In the genomic region with DNA sequence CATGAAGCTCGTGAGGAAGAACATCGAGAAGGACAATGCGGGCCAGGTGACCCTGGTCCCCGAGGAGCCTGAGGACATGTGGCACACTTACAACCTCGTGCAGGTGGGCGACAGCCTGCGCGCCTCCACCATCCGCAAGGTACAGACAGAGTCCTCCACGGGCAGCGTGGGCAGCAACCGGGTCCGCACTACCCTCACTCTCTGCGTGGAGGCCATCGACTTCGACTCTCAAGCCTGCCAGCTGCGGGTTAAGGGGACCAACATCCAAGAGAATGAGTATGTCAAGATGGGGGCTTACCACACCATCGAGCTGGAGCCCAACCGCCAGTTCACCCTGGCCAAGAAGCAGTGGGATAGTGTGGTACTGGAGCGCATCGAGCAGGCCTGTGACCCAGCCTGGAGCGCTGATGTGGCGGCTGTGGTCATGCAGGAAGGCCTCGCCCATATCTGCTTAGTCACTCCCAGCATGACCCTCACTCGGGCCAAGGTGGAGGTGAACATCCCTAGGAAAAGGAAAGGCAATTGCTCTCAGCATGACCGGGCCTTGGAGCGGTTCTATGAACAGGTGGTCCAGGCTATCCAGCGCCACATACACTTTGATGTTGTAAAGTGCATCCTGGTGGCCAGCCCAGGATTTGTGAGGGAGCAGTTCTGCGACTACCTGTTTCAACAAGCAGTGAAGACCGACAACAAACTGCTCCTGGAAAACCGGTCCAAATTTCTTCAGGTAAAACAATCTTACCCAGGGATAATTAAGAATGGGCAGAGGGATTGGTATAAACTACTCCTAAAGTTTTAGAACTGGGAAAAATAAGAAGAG, we compare ENCODE assay signal across 8 cellular contexts. TPM values are rescaled to one million over a fixed set of nuclear protein-coding genes. Genes with fewer than 3 reads are reported as not detected.
A peak's percentile ranks its signal among the peaks of the same experiment; 100 is the strongest.
DNase-seq lines count a peak whose midpoint lies in the region; ATAC-seq and TF ChIP-seq lines count a peak whose summit lies in the region.

No MANE protein-coding gene starts in this region.

- peak overlapping the region; percentile 98 for H3K27ac Mint-ChIP-seq in endodermal cell

- peaks cover 5% of the 10 kb centered on the region for H3K36me3 ChIP-seq in endodermal cell (ENCODE audit: control insufficient read depth, insufficient read depth, low read length)

- peaks cover 3% of the 10 kb centered on the region for H3K4me1 ChIP-seq in endodermal cell (ENCODE audit: control insufficient read depth, insufficient read depth, low read length)

- DNase-seq in A172 (ENCODE audit: low spot score): peak; percentile 62
- DNase-seq in NCI-H446 treated with DMSO at 0.1 percent for 48 hours (lab: John Stamatoyannopoulos, UW): peak; percentile 12
- DNase-seq in activated T-cell treated with anti-CD3 and anti-CD28 coated beads for 1 hour (ENCODE audit: low read depth): peak; percentile 19
- DNase-seq in endodermal cell: peak; percentile 84
- peak; percentile 92 for DNase-seq in mesenteric fat pad (ENCODE audit: low spot score)
- peak; percentile 26 for DNase-seq in stimulated activated CD8-positive, alpha-beta memory T cell treated with anti-CD3 and anti-CD28 coated beads, Interleukin-4, amount 100 ng/mL, for 24 hours (ENCODE audit: low read depth)

- peak overlapping the region; percentile 90 for H3K9ac ChIP-seq in endodermal cell (ENCODE audit: extremely low read depth, low read length, poor library complexity, severe bottlenecking)

- H3K27me3 Mint-ChIP-seq in endodermal cell (ENCODE audit: insufficient read depth): no peaks in the 10 kb centered on the region

- WGBS in endodermal cell (ENCODE audit: insufficient coverage in 1 of 2, insufficient read length in 1 of 2), 2 experiments: 3 to 8% methylated on average over 18 to 31 of the region's 31 CpGs

- no peaks in the 10 kb centered on the region for H3K9me3 Mint-ChIP-seq in endodermal cell

- TF ChIP-seq POLR2A in GM18505 (IDR thresholded peaks at IDR 0.05; ENCODE audit: borderline replicate concordance, extremely low read depth, insufficient read depth, insufficient read length): no peak

- TF ChIP-seq CTCF in endodermal cell (conservative IDR thresholded peaks at IDR 0.05): peak; percentile 38

- H3K27me3 ChIP-seq in endodermal cell (ENCODE audit: control insufficient read depth, insufficient read depth, low read length, poor library complexity, severe bottlenecking): no peaks in the 10 kb centered on the region

- H3K4me3 Mint-ChIP-seq in endodermal cell: peak overlapping the region; percentile 83

- H3K9me3 ChIP-seq in endodermal cell (ENCODE audit: control insufficient read depth, low read length): no peaks in the 10 kb centered on the region

- ATAC-seq in GM18505 (IDR thresholded peaks at IDR 0.05; ENCODE audit: unreplicated experiment) (peak; percentile 40), HG02938 (IDR thresholded peaks at IDR 0.05; ENCODE audit: unreplicated experiment) (peak; percentile 33)

- peaks cover 8% of the 10 kb centered on the region for H3K36me3 Mint-ChIP-seq in endodermal cell (ENCODE audit: low read depth)

- peaks cover 38% of the 10 kb centered on the region for H3K4me1 Mint-ChIP-seq in endodermal cell

- peak overlapping the region; percentile 92 for H3K27ac ChIP-seq in endodermal cell (ENCODE audit: low read depth, low read length)

- peak overlapping the region; percentile 99 for H3K4me3 ChIP-seq in endodermal cell (ENCODE audit: low read length)

RNA-seq across cellular contexts. Expression of a gene that starts 12.9 kb away (rescaled TPM):
- total RNA-seq in A172 (2014; rRNA removed; shearing (Covaris generic)): 0.71 and 3.7 TPM in 2 replicates
- 1 to 10 TPM in 1 of 2 donors, under 1 TPM in 1; 0.33 to 3.5 TPM for total RNA-seq in endodermal cell
- polyA plus RNA-seq in endodermal cell (2013, experiment 1 of 2): 2.6 TPM
- 3.4 TPM for polyA plus RNA-seq in endodermal cell (2013, experiment 2 of 2)
- 62.3 TPM for total RNA-seq in mesenteric fat pad

RNA-seq across cellular contexts. Expression of a gene that starts 12.9 kb away (rescaled TPM):
- total RNA-seq in A172 (2014; rRNA removed; shearing (Covaris generic)): 20.8 and 21.7 TPM in 2 replicates
- total RNA-seq in endodermal cell (10 to 100 TPM; 10.2 to 14.9 TPM), mesenteric fat pad (36.7 TPM)
- polyA plus RNA-seq in endodermal cell (2013, experiment 1 of 2): 10.6 TPM
- polyA plus RNA-seq in endodermal cell (2013, experiment 2 of 2): 9.8 TPM

Comparison
In these comparisons a context has a peak if more than half of its experiments do, and no peak if none do; other contexts are left out.
1. Peak in every context shown above with its lines: DNase-seq, ATAC-seq, H3K4me3 ChIP-seq and H3K27ac ChIP-seq.
2. DNase-seq: peak in every context shown above with its lines; median percentile 92 in mesenteric fat pad; 84 in endodermal cell; 62 in A172; 26 in stimulated activated CD8-positive, alpha-beta memory T cell treated with anti-CD3 and anti-CD28 coated beads, Interleukin-4, amount 100 ng/mL, for 24 hours; 19 in activated T-cell treated with anti-CD3 and anti-CD28 coated beads for 1 hour; 12 in NCI-H446 treated with DMSO at 0.1 percent for 48 hours.
3. RNA of a gene that starts 12.9 kb away (total RNA-seq): 62.3 TPM in mesenteric fat pad (single experiment); 0.33 to 3.5 TPM in endodermal cell and 0.71 to 3.7 TPM in A172; every median in the first group is over 10 times any median in the second.